8 cellular contexts compared by ENCODE assay signal in the genomic region with DNA sequence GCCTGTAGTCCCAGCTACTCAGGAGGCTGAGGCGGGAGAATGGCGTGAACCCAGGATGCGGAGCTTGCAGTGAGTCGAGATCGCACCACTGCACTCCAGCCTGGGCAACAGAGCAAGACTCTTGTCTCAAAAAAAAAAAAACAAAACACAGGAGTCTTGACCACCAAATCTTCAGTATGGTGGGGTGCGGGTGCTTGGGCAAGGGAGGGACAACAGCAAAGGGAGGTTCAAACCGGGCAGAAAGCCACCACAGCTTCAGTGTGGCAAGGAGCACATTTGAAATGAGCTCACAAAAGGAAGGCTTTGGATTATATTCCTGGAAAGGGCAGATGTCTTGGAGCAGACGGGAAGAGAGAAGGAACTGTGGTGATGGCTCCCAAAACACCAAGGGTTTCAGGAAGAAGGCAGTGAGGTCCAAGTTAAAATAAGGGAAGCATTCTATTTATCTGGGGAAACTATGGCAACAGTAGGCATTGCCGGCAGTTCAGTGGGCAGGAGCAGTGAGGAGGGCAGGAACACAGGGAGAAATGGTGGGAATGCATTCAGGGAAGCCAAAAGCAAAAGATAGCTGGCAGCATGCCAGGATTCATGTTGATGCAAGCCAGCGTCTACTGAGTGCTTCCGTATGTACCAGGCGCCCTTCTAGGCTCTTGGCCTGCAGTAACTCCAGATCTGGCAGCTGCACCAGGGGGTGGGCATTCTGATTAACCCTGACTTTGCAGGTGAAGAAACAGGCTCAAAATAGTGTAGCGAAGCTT. TPM values are rescaled to one million over a fixed set of nuclear protein-coding genes. Genes with fewer than 3 reads are reported as not detected.
DNase-seq lines count a peak whose midpoint lies in the region; ATAC-seq and TF ChIP-seq lines count a peak whose summit lies in the region.

No MANE protein-coding gene starts in this region.

- no peaks in the 10 kb centered on the region for H3K79me2 ChIP-seq in smooth muscle cell (ENCODE audit: low read depth)

- H3K4me1 ChIP-seq in body of pancreas (peaks cover 40% of the 10 kb centered on the region), smooth muscle cell (ENCODE audit: low read depth) (peaks cover 54% of the 10 kb centered on the region)

- no peaks in the 10 kb centered on the region for H3K9me3 ChIP-seq in body of pancreas
- no peaks in the 10 kb centered on the region for H3K9me3 ChIP-seq in smooth muscle cell (replicated peaks; ENCODE audit: low read depth)

- TF ChIP-seq POLR2A in body of pancreas (IDR thresholded peaks at IDR 0.05), result no peak

- H3F3A ChIP-seq in smooth muscle cell (ENCODE audit: low read depth), result peaks cover 4% of the 10 kb centered on the region

- intact Hi-C loops in body of pancreas (cut with DNase I), result no loop called here

- TF ChIP-seq CTCF in body of pancreas (IDR thresholded peaks at IDR 0.05), result no peak
- no peak for TF ChIP-seq CTCF in smooth muscle cell (IDR thresholded peaks at IDR 0.05; ENCODE audit: borderline replicate concordance, insufficient read depth, poor library complexity, severe bottlenecking)

- no peak overlapping the region for H3K4me3 ChIP-seq in body of pancreas
- H3K4me3 ChIP-seq in smooth muscle cell, result no peak overlapping the region

- H3K9ac ChIP-seq in smooth muscle cell (ENCODE audit: low read depth), result peak overlapping the region; percentile 58

- no peak overlapping the region for H2AFZ ChIP-seq in smooth muscle cell (ENCODE audit: low read depth)

- H3K27me3 ChIP-seq in body of pancreas (no peaks in the 10 kb centered on the region), smooth muscle cell (ENCODE audit: low read depth) (no peaks in the 10 kb centered on the region)

- H3K36me3 ChIP-seq in body of pancreas (replicated peaks in 1 of 2; ENCODE audit: insufficient read depth in 1 of 2, low read depth in 2 of 2) (no peaks in the 10 kb centered on the region), smooth muscle cell (ENCODE audit: low read depth) (no peaks in the 10 kb centered on the region)

- ATAC-seq in body of pancreas (peak; percentile 26), HG02642 (IDR thresholded peaks at IDR 0.05; ENCODE audit: poor library complexity, unreplicated experiment) (no peak)

- 62 to 69% methylated on average over 13 of the region's 13 CpGs for WGBS in body of pancreas, 2 donors
- 78% methylated on average over 13 of the region's 13 CpGs for WGBS in smooth muscle cell (ENCODE audit: low lambda C conversion rate)

- peak overlapping the region; percentile 63 for H3K4me2 ChIP-seq in smooth muscle cell

- H4K20me1 ChIP-seq in smooth muscle cell (ENCODE audit: low read depth), result no peaks in the 10 kb centered on the region

- DNase-seq in DMS79 treated with DMSO at 0.1 percent for 48 hours (lab: John Stamatoyannopoulos, UW) (peak; percentile 99), NCI-H2107 (lab: John Stamatoyannopoulos, UW) (peak; percentile 96), body of pancreas (peak; percentile 50 to 71 (median 62)), hippocampal formation (lab: John Stamatoyannopoulos, UW) (peak; percentile 49 to 78), smooth muscle cell (lab: John Stamatoyannopoulos, UW; ENCODE audit: unreplicated experiment) (peak; percentile 40), RPMI8226 (no peak), middle frontal gyrus (ENCODE audit: extremely low spot score, low spot score) (no peak)

- peak overlapping the region in 2 of 4 donors; percentile 19 to 35 for H3K27ac ChIP-seq in body of pancreas
- H3K27ac ChIP-seq in smooth muscle cell (ENCODE audit: low read depth), result peak overlapping the region; percentile 91

RNA-seq across cellular contexts. Expression of a gene that starts 51.0 kb away (rescaled TPM):
- 100 to 1,000 TPM; 198 to 230 TPM for total RNA-seq in body of pancreas
- total RNA-seq in smooth muscle cell, result 197 and 246 TPM in 2 replicates
- 201 and 300 TPM in 2 replicates for polyA plus RNA-seq in smooth muscle cell

Comparison
In these comparisons a context has a peak if more than half of its experiments do, and no peak if none do; other contexts are left out.
1. DNase-seq: peak in DMS79 treated with DMSO at 0.1 percent for 48 hours (single experiment), NCI-H2107 (single experiment), body of pancreas (4 of 4), hippocampal formation (2 of 2) and smooth muscle cell (single experiment); none in RPMI8226 (single experiment) and middle frontal gyrus (single experiment).